ENCODE assay signal across 19 cellular contexts in the genomic region with DNA sequence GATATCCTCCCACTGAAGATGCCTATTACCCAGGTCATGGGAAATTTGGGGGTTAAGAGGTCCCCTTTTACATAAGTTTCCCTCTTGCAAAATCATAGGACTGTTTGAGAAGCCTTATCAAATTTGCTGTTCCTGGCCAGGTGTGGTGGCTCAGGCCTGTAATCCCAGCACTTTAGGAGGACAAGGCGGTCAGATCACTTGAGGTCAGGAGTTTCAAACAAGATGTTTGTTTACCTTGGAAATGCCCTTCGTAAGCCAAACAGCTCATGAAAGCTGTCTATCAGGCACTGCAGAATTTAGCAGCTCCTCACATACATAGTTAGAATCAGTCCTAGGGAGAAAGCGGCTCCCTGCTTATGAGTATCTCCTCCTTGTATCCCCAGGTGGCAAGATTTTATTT. TPM values are rescaled to one million over a fixed set of nuclear protein-coding genes. Genes with fewer than 3 reads are reported as not detected.
DNase-seq lines count a peak whose midpoint lies in the region; ATAC-seq, FAIRE-seq and TF ChIP-seq lines count a peak whose summit lies in the region.
"Had no signal": no experiment of that assay in that cellular context is flagged by ENCODE, and none has a peak within 500 bp of the region (broad histone marks: within the 10 kb centered on the region; RNA-seq: fewer than 3 reads in every experiment).

No MANE protein-coding gene starts in this region.

- H3K4me1 ChIP-seq in HepG2 (ENCODE audit: insufficient read depth, low read length), result peaks cover 47% of the 10 kb centered on the region
- H3K4me1 ChIP-seq: A549 had no signal

- peak; percentile 6 for DNase-seq in NCI-H2029 (lab: John Stamatoyannopoulos, UW)
- DNase-seq in NCI-H2029 treated with DMSO at 0.1 percent for 48 hours (lab: John Stamatoyannopoulos, UW), result no peak
- DNase-seq in LNCaP clone FGC (ENCODE audit: low read depth), result peak; percentile 83
- DNase-seq in HepG2 (ENCODE audit: low spot score), result peak; percentile 28
- DNase-seq in NCI-H2196 treated with DMSO at 0.1 percent for 48 hours (lab: John Stamatoyannopoulos, UW; ENCODE audit: unreplicated experiment), result no peak
- DNase-seq in COLO829 (ENCODE audit: low spot score), result no peak
- DNase-seq: AML-193; CD4-positive, alpha-beta memory T cell; DMS 273 treated with DMSO at 0.1 percent for 48 hours; DMS79; GDM1; GOT3; H7; HFFc6 had no signal

- in situ Hi-C loops in HepG2 (cut with HindIII; ENCODE audit: extremely low pct_ligation_motif_present, low pct_unique_long_range_greater_than_20kb), result no loop called here

- H3K9me3 ChIP-seq in HepG2 (ENCODE audit: low read length), result no peaks in the 10 kb centered on the region
- H3K9me3 ChIP-seq: A549 had no signal

- H3K9ac ChIP-seq in HepG2 (ENCODE audit: insufficient read depth, low read depth, low read length), result no peak overlapping the region

- H3K27me3 ChIP-seq in HepG2 (ENCODE audit: control insufficient read depth in 1 of 2, insufficient read depth in 2 of 2, low read length in 2 of 2), result no peaks in the 10 kb centered on the region

- CTCF ChIA-PET in HepG2 (lab: Yijun Ruan, JAX; ENCODE audit: low intra/inter-chr PET ratio, low total read pairs), result no interaction called here

- no peak overlapping the region for H2AFZ ChIP-seq in HepG2 (ENCODE audit: low read length)

- H3K4me3 ChIP-seq in LNCaP clone FGC (ENCODE audit: low read depth, low read length) (no peak overlapping the region), HepG2 (replicated peaks in 1 of 3; ENCODE audit: insufficient read depth in 1 of 3, low read depth in 2 of 3, low read length in 3 of 3) (no peak overlapping the region)
- H3K4me3 ChIP-seq: A549 had no signal

- ATAC-seq in HepG2, result no peak; the same call in 2 of the 3 replicates
- ATAC-seq in HG03457 (IDR thresholded peaks at IDR 0.05; ENCODE audit: unreplicated experiment), result no peak
- ATAC-seq: A549, HCT116 had no signal

- no peaks in the 10 kb centered on the region for H4K20me1 ChIP-seq in HepG2 (ENCODE audit: insufficient read depth, low read length)

- no peak overlapping the region for H3K27ac ChIP-seq in HepG2 (ENCODE audit: extremely low read length, insufficient read depth, low read length)
- H3K27ac ChIP-seq: 22Rv1, A549 had no signal

- TF ChIP-seq POLR2A in HepG2 (IDR thresholded peaks at IDR 0.05; ENCODE audit: insufficient read depth in 1 of 2, low read depth in 2 of 2, low read length in 2 of 2), result no peak

- no peak for FAIRE-seq in HepG2 (lab: Jason Lieb, UNC)
- FAIRE-seq: A549, GM12892 had no signal

- H3K36me3 ChIP-seq in HepG2 (replicated peaks in 1 of 2; ENCODE audit: control insufficient read depth in 1 of 2, insufficient read depth in 2 of 2, low read length in 2 of 2), result no peaks in the 10 kb centered on the region

- H3K79me2 ChIP-seq in HepG2 (ENCODE audit: insufficient read depth, low read length), result peaks cover under 1% of the 10 kb centered on the region

- no peak for TF ChIP-seq CTCF in LNCaP clone FGC (IDR thresholded peaks at IDR 0.05; ENCODE audit: control insufficient read depth, extremely low read depth, insufficient read depth)
- TF ChIP-seq CTCF in HepG2 (CRISPR knock-in tag; IDR thresholded peaks at IDR 0.05), result no peak

- WGBS in HepG2 (ENCODE audit: low lambda C conversion rate), result 0% methylated on average over 2 of the region's 3 CpGs

- TF ChIP-seq RAD21 in HepG2 (CRISPR knock-in tag; IDR thresholded peaks at IDR 0.05), result no peak

- peak overlapping the region; percentile 40; the same call in 1 of the 2 replicates for H3K4me2 ChIP-seq in HepG2 (ENCODE audit: low read depth, low read length)
- H3K4me2 ChIP-seq: A549 had no signal

- TF ChIP-seq EP300 in HepG2 (IDR thresholded peaks at IDR 0.05; ENCODE audit: low read depth in 2 of 2, low read length in 2 of 2) (peak in 1 of 2 experiments; percentile 46; a peak in 2 of 4 replicates), HepG2 (CRISPR knock-in tag; IDR thresholded peaks at IDR 0.05; ENCODE audit: borderline replicate concordance) (no peak)

- POLR2A ChIA-PET in HepG2 (lab: Yijun Ruan, JAX), result no interaction called here

- intact Hi-C loops in HepG2 (cut with micrococcal nuclease; ENCODE audit: unreplicated experiment), result no loop called here

- BruUV-seq in HepG2 (replicated peaks; lab: Mats Ljungman, UMichigan), result no TSS peak

TF ChIP-seq in HepG2, 621 proteins besides CTCF, POLR2A, EP300 and RAD21 (continues in another document):
- TF ChIP-seq ZNF780A (CRISPR knock-in tag; IDR thresholded peaks at IDR 0.05) (no peak), ZNF256 (CRISPR knock-in tag; conservative IDR thresholded peaks at IDR 0.05) (no peak), ZBTB38 (CRISPR knock-in tag; IDR thresholded peaks at IDR 0.05) (no peak), LCORL (IDR thresholded peaks at IDR 0.05) (no peak), LCORL (CRISPR knock-in tag; IDR thresholded peaks at IDR 0.05) (0 out of 2 replicates have a peak, but pooled peaks have one; percentile 21), NFYC (CRISPR knock-in tag; IDR thresholded peaks at IDR 0.05) (no peak), KLF11 (CRISPR knock-in tag; IDR thresholded peaks at IDR 0.05) (no peak), CEBPG (CRISPR knock-in tag; IDR thresholded peaks at IDR 0.05) (0 out of 2 replicates have a peak, but pooled peaks have one; percentile 17), HMG20A (CRISPR knock-in tag; IDR thresholded peaks at IDR 0.05; ENCODE audit: borderline replicate concordance) (0 out of 2 replicates have a peak, but pooled peaks have one; percentile 12)
- TF ChIP-seq, protein P1, sequence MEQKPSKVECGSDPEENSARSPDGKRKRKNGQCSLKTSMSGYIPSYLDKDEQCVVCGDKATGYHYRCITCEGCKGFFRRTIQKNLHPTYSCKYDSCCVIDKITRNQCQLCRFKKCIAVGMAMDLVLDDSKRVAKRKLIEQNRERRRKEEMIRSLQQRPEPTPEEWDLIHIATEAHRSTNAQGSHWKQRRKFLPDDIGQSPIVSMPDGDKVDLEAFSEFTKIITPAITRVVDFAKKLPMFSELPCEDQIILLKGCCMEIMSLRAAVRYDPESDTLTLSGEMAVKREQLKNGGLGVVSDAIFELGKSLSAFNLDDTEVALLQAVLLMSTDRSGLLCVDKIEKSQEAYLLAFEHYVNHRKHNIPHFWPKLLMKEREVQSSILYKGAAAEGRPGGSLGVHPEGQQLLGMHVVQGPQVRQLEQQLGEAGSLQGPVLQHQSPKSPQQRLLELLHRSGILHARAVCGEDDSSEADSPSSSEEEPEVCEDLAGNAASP (CRISPR knock-in tag; IDR thresholded peaks at IDR 0.05; ENCODE audit: borderline replicate concordance), result peak; percentile 63; the same call in 1 of the 2 replicates

RNA-seq across cellular contexts. Expression of a gene that starts 4.9 kb away (rescaled TPM):
- total RNA-seq in HepG2 (2016; rRNA removed; fragmentation: Illumina TruSeq; extraction: Trizol), result 126 and 138 TPM in 2 replicates
- 208 and 212 TPM in 2 replicates for total RNA-seq in HepG2 (2016; cell fraction: cytosol; rRNA removed; fragmentation: Illumina TruSeq; extraction: Trizol; ENCODE audit: low read depth)
- total RNA-seq in HepG2 (2016; cell fraction: insoluble cytoplasmic fraction; rRNA removed; fragmentation: Illumina TruSeq; extraction: Trizol), result 124 and 136 TPM in 2 replicates
- 398 and 405 TPM in 2 replicates for total RNA-seq in HepG2 (2016; cell fraction: membrane; rRNA removed; fragmentation: Illumina TruSeq; extraction: Trizol)
- 62.3 and 65.1 TPM in 2 replicates for total RNA-seq in HepG2 (2016; cell fraction: nucleus; rRNA removed; fragmentation: Illumina TruSeq; extraction: Trizol)
- 70.0 and 84.7 TPM in 2 replicates for polyA plus RNA-seq in HepG2 (2011; rRNA removed)
- 74.3 and 105 TPM in 2 replicates for polyA plus RNA-seq in HepG2 (2011; cell fraction: cytosol; rRNA removed)
- 19.8 and 28.7 TPM in 2 replicates for polyA plus RNA-seq in HepG2 (2011; cell fraction: nucleus; rRNA removed)
- 55.7 and 63.2 TPM in 2 replicates for polyA plus RNA-seq in HepG2 (2012)
- polyA plus RNA-seq in HepG2 (2016; cell fraction: cytosol; fragmentation: Illumina TruSeq; extraction: Trizol; ENCODE audit: low read depth), result 321 and 335 TPM in 2 replicates
- polyA plus RNA-seq in HepG2 (2016; cell fraction: insoluble cytoplasmic fraction; fragmentation: Illumina TruSeq; extraction: Trizol; ENCODE audit: low read depth), result 170 and 183 TPM in 2 replicates
- polyA plus RNA-seq in HepG2 (2016; cell fraction: membrane; fragmentation: Illumina TruSeq; extraction: Trizol; ENCODE audit: low read depth), result 442 and 463 TPM in 2 replicates
- 109 and 110 TPM in 2 replicates for polyA plus RNA-seq in HepG2 (2016; cell fraction: nucleus; fragmentation: Illumina TruSeq; extraction: Trizol; ENCODE audit: insufficient read depth, low read depth)
- 105 and 116 TPM in 2 replicates for polyA minus RNA-seq in HepG2 (2011; rRNA and poly(A)+ RNA removed; ENCODE audit: low replicate concordance)
- polyA minus RNA-seq in HepG2 (2011; cell fraction: cytosol; rRNA and poly(A)+ RNA removed), result 34.0 and 35.6 TPM in 2 replicates
- polyA minus RNA-seq in HepG2 (2011; cell fraction: nucleus; rRNA and poly(A)+ RNA removed), result 20.9 and 25.4 TPM in 2 replicates

RNA-seq across cellular contexts. Expression of a gene that starts 28.3 kb away (rescaled TPM):
- total RNA-seq in HepG2 (2016; rRNA removed; fragmentation: Illumina TruSeq; extraction: Trizol), result 141 and 229 TPM in 2 replicates
- 15.9 and 18.0 TPM in 2 replicates for total RNA-seq in HepG2 (2016; cell fraction: cytosol; rRNA removed; fragmentation: Illumina TruSeq; extraction: Trizol; ENCODE audit: low read depth)
- total RNA-seq in HepG2 (2016; cell fraction: insoluble cytoplasmic fraction; rRNA removed; fragmentation: Illumina TruSeq; extraction: Trizol), result 132 and 230 TPM in 2 replicates
- total RNA-seq in HepG2 (2016; cell fraction: membrane; rRNA removed; fragmentation: Illumina TruSeq; extraction: Trizol), result 41.6 and 47.1 TPM in 2 replicates
- total RNA-seq in HepG2 (2016; cell fraction: nucleus; rRNA removed; fragmentation: Illumina TruSeq; extraction: Trizol), result 206 and 227 TPM in 2 replicates
- polyA plus RNA-seq in HepG2 (2011; rRNA removed), result 314 and 319 TPM in 2 replicates
- polyA plus RNA-seq in HepG2 (2011; cell fraction: cytosol; rRNA removed), result 246 and 346 TPM in 2 replicates
- polyA plus RNA-seq in HepG2 (2011; cell fraction: nucleus; rRNA removed), result 97.8 and 129 TPM in 2 replicates
- 235 and 247 TPM in 2 replicates for polyA plus RNA-seq in HepG2 (2012)
- 17.5 and 22.3 TPM in 2 replicates for polyA plus RNA-seq in HepG2 (2016; cell fraction: cytosol; fragmentation: Illumina TruSeq; extraction: Trizol; ENCODE audit: low read depth)
- 131 and 134 TPM in 2 replicates for polyA plus RNA-seq in HepG2 (2016; cell fraction: insoluble cytoplasmic fraction; fragmentation: Illumina TruSeq; extraction: Trizol; ENCODE audit: low read depth)
- polyA plus RNA-seq in HepG2 (2016; cell fraction: membrane; fragmentation: Illumina TruSeq; extraction: Trizol; ENCODE audit: low read depth), result 31.9 and 40.3 TPM in 2 replicates
- polyA plus RNA-seq in HepG2 (2016; cell fraction: nucleus; fragmentation: Illumina TruSeq; extraction: Trizol; ENCODE audit: insufficient read depth, low read depth), result 266 and 272 TPM in 2 replicates
- 944 and 2,048 TPM in 2 replicates for polyA minus RNA-seq in HepG2 (2011; rRNA and poly(A)+ RNA removed; ENCODE audit: low replicate concordance)
- 324 and 343 TPM in 2 replicates for polyA minus RNA-seq in HepG2 (2011; cell fraction: cytosol; rRNA and poly(A)+ RNA removed)
- polyA minus RNA-seq in HepG2 (2011; cell fraction: nucleus; rRNA and poly(A)+ RNA removed), result 233 and 287 TPM in 2 replicates

Comparison
In these comparisons a context has a peak if more than half of its experiments do, and no peak if none do; other contexts are left out.
1. DNase-seq: peak in NCI-H2029 (single experiment), LNCaP clone FGC (single experiment) and HepG2 (single experiment); none in NCI-H2029 treated with DMSO at 0.1 percent for 48 hours (single experiment), NCI-H2196 treated with DMSO at 0.1 percent for 48 hours (single experiment) and COLO829 (single experiment).